ENCODE assay signal across 6 cellular contexts in the genomic region with DNA sequence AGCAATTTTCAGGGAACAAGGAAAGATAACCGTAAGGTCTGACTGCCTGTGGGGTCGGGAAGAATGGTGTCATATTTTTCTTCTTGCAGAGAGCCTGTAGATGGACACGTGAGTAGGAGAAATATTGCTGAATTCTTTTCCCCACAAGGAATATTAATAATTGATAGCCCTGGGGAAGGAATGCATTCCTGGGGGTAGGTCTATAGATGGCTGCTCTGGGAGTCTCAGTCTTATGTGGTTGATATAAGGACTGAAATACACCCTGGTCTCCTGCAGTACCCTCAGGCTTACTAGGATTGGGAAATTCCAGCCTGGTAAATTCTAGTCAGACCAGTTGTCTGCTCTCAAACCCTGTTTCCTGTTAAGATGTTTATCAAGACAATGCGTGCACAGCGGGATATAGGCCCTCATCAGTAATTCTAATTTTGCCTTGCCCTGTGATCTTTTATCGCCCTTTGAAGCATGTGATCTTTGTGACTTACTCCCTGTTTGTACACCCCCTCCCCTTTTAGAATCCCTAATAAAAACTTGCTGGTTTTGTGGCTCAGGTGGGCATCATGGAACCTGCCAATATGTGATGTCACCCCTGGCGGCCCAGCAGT. TPM values are rescaled to one million over a fixed set of nuclear protein-coding genes. Genes with fewer than 3 reads are reported as not detected.
"Had no signal": no experiment of that assay in that cellular context is flagged by ENCODE, and none has a peak within 500 bp of the region (broad histone marks: within the 10 kb centered on the region; RNA-seq: fewer than 3 reads in every experiment).

No MANE protein-coding gene starts in this region.

RNA-seq across cellular contexts. Expression of gene FCGR3A, which starts 12.4 kb away (rescaled TPM):
- total RNA-seq: mammary epithelial cell, mesothelial cell of epicardium, progenitor cell of endocrine pancreas, pulmonary artery endothelial cell, renal cortical epithelial cell, smooth muscle cell had no signal
- polyA plus RNA-seq: mammary epithelial cell had no signal

RNA-seq across cellular contexts. Expression of gene HSPA6, which starts 12.8 kb away (rescaled TPM):
- total RNA-seq: progenitor cell of endocrine pancreas had no signal

RNA-seq across cellular contexts. Expression of gene FCGR2A, which starts 31.9 kb away (rescaled TPM):
- total RNA-seq: mammary epithelial cell, progenitor cell of endocrine pancreas, pulmonary artery endothelial cell, smooth muscle cell had no signal
